In the genomic region with DNA sequence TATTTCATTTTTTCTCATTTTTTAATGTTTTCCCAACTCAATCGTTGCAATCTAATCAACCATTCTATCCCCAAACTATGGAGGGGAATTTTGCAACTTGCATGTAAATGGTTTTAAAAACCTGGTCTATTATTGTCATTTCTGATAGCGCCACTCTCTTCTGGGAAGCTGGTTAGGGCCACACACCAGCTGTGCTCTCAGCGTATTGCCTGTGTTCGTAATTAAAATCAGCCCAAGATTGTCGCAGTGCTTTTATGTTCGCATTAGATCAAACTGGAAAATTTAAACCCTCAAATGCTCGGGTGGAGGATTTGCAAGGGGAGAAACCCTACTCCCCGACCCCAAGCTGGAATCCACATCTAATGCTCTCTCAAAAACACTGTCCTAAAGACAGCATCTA, we compare ENCODE assay signal across 1 cellular context.
TF ChIP-seq lines count a peak whose summit lies in the region.

No MANE protein-coding gene starts in this region.

TF ChIP-seq in WTC11, 78 proteins besides CTCF, POLR2A, EP300 and RAD21 (continued from another document):
- TF ChIP-seq, protein P1, sequence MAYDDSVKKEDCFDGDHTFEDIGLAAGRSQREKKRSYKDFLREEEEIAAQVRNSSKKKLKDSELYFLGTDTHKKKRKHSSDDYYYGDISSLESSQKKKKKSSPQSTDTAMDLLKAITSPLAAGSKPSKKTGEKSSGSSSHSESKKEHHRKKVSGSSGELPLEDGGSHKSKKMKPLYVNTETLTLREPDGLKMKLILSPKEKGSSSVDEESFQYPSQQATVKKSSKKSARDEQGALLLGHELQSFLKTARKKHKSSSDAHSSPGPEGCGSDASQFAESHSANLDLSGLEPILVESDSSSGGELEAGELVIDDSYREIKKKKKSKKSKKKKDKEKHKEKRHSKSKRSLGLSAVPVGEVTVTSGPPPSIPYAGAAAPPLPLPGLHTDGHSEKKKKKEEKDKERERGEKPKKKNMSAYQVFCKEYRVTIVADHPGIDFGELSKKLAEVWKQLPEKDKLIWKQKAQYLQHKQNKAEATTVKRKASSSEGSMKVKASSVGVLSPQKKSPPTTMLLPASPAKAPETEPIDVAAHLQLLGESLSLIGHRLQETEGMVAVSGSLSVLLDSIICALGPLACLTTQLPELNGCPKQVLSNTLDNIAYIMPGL (CRISPR knock-in tag; IDR thresholded peaks at IDR 0.05) = no peak
- TF ChIP-seq CBFB (CRISPR knock-in tag; IDR thresholded peaks at IDR 0.05; ENCODE audit: low read depth) = no peak
- no peak for TF ChIP-seq GRHL2 (CRISPR knock-in tag; IDR thresholded peaks at IDR 0.05; ENCODE audit: insufficient replicate concordance, severe bottlenecking)
- TF ChIP-seq, protein P2, sequence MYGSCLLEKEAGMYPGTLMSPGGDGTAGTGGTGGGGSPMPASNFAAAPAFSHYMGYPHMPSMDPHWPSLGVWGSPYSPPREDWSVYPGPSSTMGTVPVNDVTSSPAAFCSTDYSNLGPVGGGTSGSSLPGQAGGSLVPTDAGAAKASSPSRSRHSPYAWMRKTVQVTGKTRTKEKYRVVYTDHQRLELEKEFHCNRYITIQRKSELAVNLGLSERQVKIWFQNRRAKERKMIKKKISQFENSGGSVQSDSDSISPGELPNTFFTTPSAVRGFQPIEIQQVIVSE (CRISPR knock-in tag; IDR thresholded peaks at IDR 0.05; ENCODE audit: borderline replicate concordance) = no peak
- TF ChIP-seq NFATC4 (CRISPR knock-in tag; IDR thresholded peaks at IDR 0.05) = no peak
- no peak for TF ChIP-seq SOX15 (CRISPR knock-in tag; IDR thresholded peaks at IDR 0.05)
- no peak for TF ChIP-seq ZNF416 (CRISPR knock-in tag; IDR thresholded peaks at IDR 0.05)
- TF ChIP-seq ZNF423 (CRISPR knock-in tag; IDR thresholded peaks at IDR 0.05) = no peak
- TF ChIP-seq, protein P3, sequence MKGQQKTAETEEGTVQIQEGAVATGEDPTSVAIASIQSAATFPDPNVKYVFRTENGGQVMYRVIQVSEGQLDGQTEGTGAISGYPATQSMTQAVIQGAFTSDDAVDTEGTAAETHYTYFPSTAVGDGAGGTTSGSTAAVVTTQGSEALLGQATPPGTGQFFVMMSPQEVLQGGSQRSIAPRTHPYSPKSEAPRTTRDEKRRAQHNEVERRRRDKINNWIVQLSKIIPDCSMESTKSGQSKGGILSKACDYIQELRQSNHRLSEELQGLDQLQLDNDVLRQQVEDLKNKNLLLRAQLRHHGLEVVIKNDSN (CRISPR knock-in tag; IDR thresholded peaks at IDR 0.05) = no peak
- no peak for TF ChIP-seq FOXJ3 (CRISPR knock-in tag; IDR thresholded peaks at IDR 0.05; ENCODE audit: borderline replicate concordance)
- TF ChIP-seq EMX1 (CRISPR knock-in tag; IDR thresholded peaks at IDR 0.05) = no peak
- TF ChIP-seq MXD4 (CRISPR knock-in tag; IDR thresholded peaks at IDR 0.05; ENCODE audit: borderline replicate concordance) = no peak
